8 cellular contexts compared by ENCODE assay signal in genomic region chr4:105306158-105306781, GRCh38.
DNase-seq lines count a peak whose midpoint lies in the region; ATAC-seq and TF ChIP-seq lines count a peak whose summit lies in the region.

No MANE protein-coding gene starts in this region.

- peak; percentile 85 for DNase-seq in CD1c-positive myeloid dendritic cell (ENCODE audit: extremely low spot score)
- DNase-seq in activated T-cell treated with anti-CD3 and anti-CD28 coated beads for 48 hours (ENCODE audit: low read depth) = peak; percentile 50
- DNase-seq in stimulated activated CD4-positive, alpha-beta T cell treated with anti-CD3 and anti-CD28 coated beads, Interleukin-2, amount 100 ng/mL, for 24 hours = peak; percentile 57 to 68
- DNase-seq in UCSD-AML1 (lab: John Stamatoyannopoulos, UW; ENCODE audit: unreplicated experiment) = no peak
- no peak for DNase-seq in HEK293T (ENCODE audit: extremely low spot score)
- no peak for DNase-seq in iPS-NIHi11 (ENCODE audit: low spot score)

- CTCF ChIA-PET in HEK293T (lab: Yijun Ruan, JAX) = no interaction called here

- peak; percentile 84 for ATAC-seq in GM19372 (IDR thresholded peaks at IDR 0.05; ENCODE audit: low read depth, unreplicated experiment)
- peak; percentile 94 for ATAC-seq in HG03432 (IDR thresholded peaks at IDR 0.05; ENCODE audit: unreplicated experiment)

- POLR2A ChIA-PET in HEK293T (lab: Yijun Ruan, JAX) = no interaction called here

TF ChIP-seq in HEK293T, 16 proteins besides CTCF, POLR2A, EP300 and RAD21:
- TF ChIP-seq SUZ12 (IDR thresholded peaks at IDR 0.05) (no peak), ZNF384 (IDR thresholded peaks at IDR 0.05) (no peak), ELF4 (IDR thresholded peaks at IDR 0.05) (no peak), CTBP1 (IDR thresholded peaks at IDR 0.05; ENCODE audit: borderline replicate concordance) (no peak), L3MBTL2 (conservative IDR thresholded peaks at IDR 0.05) (no peak), NFRKB (IDR thresholded peaks at IDR 0.05) (no peak), ARNT (IDR thresholded peaks at IDR 0.05) (no peak), FOXA1 (IDR thresholded peaks at IDR 0.05) (no peak), BHLHE40 (IDR thresholded peaks at IDR 0.05; ENCODE audit: borderline replicate concordance) (no peak), LEF1 (IDR thresholded peaks at IDR 0.05; ENCODE audit: borderline replicate concordance) (no peak), FOXM1 (IDR thresholded peaks at IDR 0.05; ENCODE audit: borderline replicate concordance) (no peak), FOXK2 (IDR thresholded peaks at IDR 0.05) (no peak), TARDBP (IDR thresholded peaks at IDR 0.05) (no peak), SP1 (IDR thresholded peaks at IDR 0.05) (no peak), PKNOX1 (IDR thresholded peaks at IDR 0.05) (no peak), HDGF (IDR thresholded peaks at IDR 0.05; ENCODE audit: borderline replicate concordance) (no peak)
TF ChIP-seq in HEK293T: peak in this region for 0.

Comparison
In these comparisons a context has a peak if more than half of its experiments do, and no peak if none do; other contexts are left out.
1. DNase-seq: peak in CD1c-positive myeloid dendritic cell (single experiment), activated T-cell treated with anti-CD3 and anti-CD28 coated beads for 48 hours (single experiment) and stimulated activated CD4-positive, alpha-beta T cell treated with anti-CD3 and anti-CD28 coated beads, Interleukin-2, amount 100 ng/mL, for 24 hours (2 of 2); none in UCSD-AML1 (single experiment), HEK293T (single experiment) and iPS-NIHi11 (single experiment).